In the genomic region with DNA sequence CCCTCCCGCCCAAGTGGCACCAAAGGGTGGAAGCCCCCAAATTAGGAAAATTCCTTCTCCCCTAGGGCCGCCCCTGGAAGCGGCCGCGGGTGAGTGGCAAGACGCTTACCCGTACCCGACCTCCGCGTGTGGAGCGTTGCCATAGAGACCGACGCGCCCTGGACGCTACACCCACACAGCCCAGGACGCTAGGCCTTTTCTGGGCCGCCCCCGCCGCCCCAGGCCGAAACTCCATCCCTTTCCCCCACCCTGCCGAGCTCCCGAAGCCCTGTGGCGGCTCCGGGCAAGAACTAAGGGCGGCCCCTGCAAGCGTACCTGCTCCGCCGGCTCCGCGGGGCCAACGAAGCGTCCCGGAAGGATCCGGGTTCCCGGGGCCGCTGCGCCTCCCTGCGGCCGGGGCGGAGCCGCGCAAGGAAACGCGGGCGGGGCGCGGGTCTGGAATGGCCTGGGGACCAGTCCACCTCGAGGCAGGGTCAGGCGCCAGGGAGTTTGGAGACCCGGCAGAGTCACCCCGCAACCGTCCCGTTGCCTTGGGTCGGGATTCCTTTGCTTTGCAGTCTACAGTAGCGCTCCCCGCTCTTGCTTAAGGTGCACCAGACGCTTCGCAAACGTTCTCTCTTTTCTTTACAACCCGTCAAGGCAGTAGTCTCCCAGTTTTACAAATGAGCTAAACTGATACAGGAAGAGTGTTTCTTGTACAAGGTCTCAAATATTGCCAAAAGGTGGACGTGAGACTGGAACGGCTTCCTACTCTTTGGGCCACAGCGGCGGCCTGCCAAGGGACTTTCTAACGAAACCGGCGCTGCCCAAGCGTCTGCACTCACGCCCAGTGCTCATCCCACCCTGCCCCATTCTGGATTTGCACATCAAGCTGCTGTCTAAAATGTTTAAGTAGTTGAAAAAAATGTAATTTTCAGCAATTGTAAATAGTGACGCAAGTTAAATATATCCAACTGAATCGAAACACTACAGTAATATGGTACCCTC, we compare ENCODE assay signal across 1 cellular context.
TF ChIP-seq lines count a peak whose summit lies in the region.

A gene with protein sequence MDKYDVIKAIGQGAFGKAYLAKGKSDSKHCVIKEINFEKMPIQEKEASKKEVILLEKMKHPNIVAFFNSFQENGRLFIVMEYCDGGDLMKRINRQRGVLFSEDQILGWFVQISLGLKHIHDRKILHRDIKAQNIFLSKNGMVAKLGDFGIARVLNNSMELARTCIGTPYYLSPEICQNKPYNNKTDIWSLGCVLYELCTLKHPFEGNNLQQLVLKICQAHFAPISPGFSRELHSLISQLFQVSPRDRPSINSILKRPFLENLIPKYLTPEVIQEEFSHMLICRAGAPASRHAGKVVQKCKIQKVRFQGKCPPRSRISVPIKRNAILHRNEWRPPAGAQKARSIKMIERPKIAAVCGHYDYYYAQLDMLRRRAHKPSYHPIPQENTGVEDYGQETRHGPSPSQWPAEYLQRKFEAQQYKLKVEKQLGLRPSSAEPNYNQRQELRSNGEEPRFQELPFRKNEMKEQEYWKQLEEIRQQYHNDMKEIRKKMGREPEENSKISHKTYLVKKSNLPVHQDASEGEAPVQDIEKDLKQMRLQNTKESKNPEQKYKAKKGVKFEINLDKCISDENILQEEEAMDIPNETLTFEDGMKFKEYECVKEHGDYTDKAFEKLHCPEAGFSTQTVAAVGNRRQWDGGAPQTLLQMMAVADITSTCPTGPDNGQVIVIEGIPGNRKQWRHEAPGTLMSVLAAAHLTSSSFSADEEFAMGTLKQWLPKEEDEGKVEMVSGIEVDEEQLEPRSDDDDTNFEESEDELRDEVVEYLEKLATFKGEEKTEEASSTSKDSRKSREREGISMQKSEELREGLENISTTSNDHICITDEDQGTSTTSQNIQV (minus strand): TSS at position 360 of the 987 bp plus-strand sequence. CDS start 1,591 bp downstream, outside the sequence.

TF ChIP-seq in K562, 482 proteins besides CTCF, POLR2A, EP300 and RAD21 (continued from another document and continues in another):
- TF ChIP-seq, protein P1, sequence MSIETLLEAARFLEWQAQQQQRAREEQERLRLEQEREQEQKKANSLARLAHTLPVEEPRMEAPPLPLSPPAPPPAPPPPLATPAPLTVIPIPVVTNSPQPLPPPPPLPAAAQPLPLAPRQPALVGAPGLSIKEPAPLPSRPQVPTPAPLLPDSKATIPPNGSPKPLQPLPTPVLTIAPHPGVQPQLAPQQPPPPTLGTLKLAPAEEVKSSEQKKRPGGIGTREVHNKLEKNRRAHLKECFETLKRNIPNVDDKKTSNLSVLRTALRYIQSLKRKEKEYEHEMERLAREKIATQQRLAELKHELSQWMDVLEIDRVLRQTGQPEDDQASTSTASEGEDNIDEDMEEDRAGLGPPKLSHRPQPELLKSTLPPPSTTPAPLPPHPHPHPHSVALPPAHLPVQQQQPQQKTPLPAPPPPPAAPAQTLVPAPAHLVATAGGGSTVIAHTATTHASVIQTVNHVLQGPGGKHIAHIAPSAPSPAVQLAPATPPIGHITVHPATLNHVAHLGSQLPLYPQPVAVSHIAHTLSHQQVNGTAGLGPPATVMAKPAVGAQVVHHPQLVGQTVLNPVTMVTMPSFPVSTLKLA (conservative IDR thresholded peaks at IDR 0.05): peak; percentile 69 to 83
- TF ChIP-seq ZFPM2 (CRISPR knock-in tag; IDR thresholded peaks at IDR 0.05) (no peak), NCOA6 (IDR thresholded peaks at IDR 0.05) (no peak), RCOR1 (IDR thresholded peaks at IDR 0.05; ENCODE audit: borderline replicate concordance in 1 of 2, low read depth in 2 of 2, low read length in 2 of 2) (no peak), NEUROD1 (IDR thresholded peaks at IDR 0.05; ENCODE audit: borderline replicate concordance, low read depth, low read length, partially characterized antibody) (no peak), RFX1 (IDR thresholded peaks at IDR 0.05) (peak; percentile 90), KLF1 (tag; IDR thresholded peaks at IDR 0.05) (no peak), RBFOX2 (IDR thresholded peaks at IDR 0.05; ENCODE audit: low read depth, low read length) (peak; percentile 32; the same call in 1 of the 2 replicates), SUPT5H (IDR thresholded peaks at IDR 0.05) (no peak), ZNF655 (CRISPR knock-in tag; IDR thresholded peaks at IDR 0.05) (no peak), HDAC1 (IDR thresholded peaks at IDR 0.05) (peak in 1 of 2 experiments; percentile 85; a peak in 2 of 4 replicates), ZNF589 (CRISPR knock-in tag; IDR thresholded peaks at IDR 0.05; ENCODE audit: low read depth) (no peak), HNRNPL (IDR thresholded peaks at IDR 0.05; ENCODE audit: low read depth, low read length) (no peak), MAZ (CRISPR knock-in tag; conservative IDR thresholded peaks at IDR 0.05 in 1 of 2, IDR thresholded peaks at IDR 0.05 in 1 of 2) (peak; percentile 81 to 86), IRF2 (CRISPR knock-in tag; IDR thresholded peaks at IDR 0.05) (no peak), MYC (IDR thresholded peaks at IDR 0.05; ENCODE audit: low read depth, low read length) (no peak), MYC (CRISPR knock-in tag; IDR thresholded peaks at IDR 0.05; ENCODE audit: borderline replicate concordance, low read depth) (no peak), PTTG1 (tag; IDR thresholded peaks at IDR 0.05; ENCODE audit: low read depth) (no peak), HMGN3 (IDR thresholded peaks at IDR 0.05; ENCODE audit: borderline replicate concordance, extremely low read depth, insufficient read length, low read depth, low read length) (peak; percentile 34), BRD4 (IDR thresholded peaks at IDR 0.05) (no peak), NFE2 (IDR thresholded peaks at IDR 0.05; ENCODE audit: low read depth) (no peak), NRF1 (conservative IDR thresholded peaks at IDR 0.05 in 1 of 2, IDR thresholded peaks at IDR 0.05 in 1 of 2) (0 out of 4 replicates have a peak, but pooled peaks have one; percentile 19 to 29), ZNF77 (CRISPR knock-in tag; IDR thresholded peaks at IDR 0.05) (no peak), SRSF7 (optimal IDR thresholded peaks at IDR 0.05; ENCODE audit: low read depth, low read length) (no peak), HEY1 (CRISPR knock-in tag; IDR thresholded peaks at IDR 0.05; ENCODE audit: borderline replicate concordance) (no peak), ZFX (CRISPR knock-in tag; IDR thresholded peaks at IDR 0.05) (peak; percentile 61), SNIP1 (IDR thresholded peaks at IDR 0.05; ENCODE audit: low read depth) (no peak), PRPF4 (IDR thresholded peaks at IDR 0.05; ENCODE audit: insufficient read depth, low read depth, low read length, poor library complexity, severe bottlenecking) (no peak), CGGBP1 (CRISPR knock-in tag; IDR thresholded peaks at IDR 0.05) (no peak), CBX8 (IDR thresholded peaks at IDR 0.05; ENCODE audit: borderline replicate concordance, extremely low read depth, low read depth, low read length, poor library complexity, severe bottlenecking) (no peak), ZNF778 (CRISPR knock-in tag; IDR thresholded peaks at IDR 0.05) (no peak), ZBTB17 (CRISPR knock-in tag; IDR thresholded peaks at IDR 0.05) (no peak), U2AF2 (optimal IDR thresholded peaks at IDR 0.05; ENCODE audit: low read depth, low read length) (no peak), SLC30A9 (CRISPR knock-in tag; IDR thresholded peaks at IDR 0.05) (no peak), UBTF (IDR thresholded peaks at IDR 0.05; ENCODE audit: borderline replicate concordance in 1 of 2, low read depth in 2 of 2, low read length in 2 of 2) (0 out of 4 replicates have a peak, but pooled peaks of 1 of the 2 experiments have one; percentile 45), NONO (IDR thresholded peaks at IDR 0.05; ENCODE audit: low read depth in 2 of 2, low read length in 1 of 2) (no peak), ZNF551 (CRISPR knock-in tag; IDR thresholded peaks at IDR 0.05) (no peak), RBBP5 (IDR thresholded peaks at IDR 0.05; ENCODE audit: borderline replicate concordance, insufficient read depth, low read length, poor library complexity, severe bottlenecking) (no peak)
- TF ChIP-seq, protein P2, sequence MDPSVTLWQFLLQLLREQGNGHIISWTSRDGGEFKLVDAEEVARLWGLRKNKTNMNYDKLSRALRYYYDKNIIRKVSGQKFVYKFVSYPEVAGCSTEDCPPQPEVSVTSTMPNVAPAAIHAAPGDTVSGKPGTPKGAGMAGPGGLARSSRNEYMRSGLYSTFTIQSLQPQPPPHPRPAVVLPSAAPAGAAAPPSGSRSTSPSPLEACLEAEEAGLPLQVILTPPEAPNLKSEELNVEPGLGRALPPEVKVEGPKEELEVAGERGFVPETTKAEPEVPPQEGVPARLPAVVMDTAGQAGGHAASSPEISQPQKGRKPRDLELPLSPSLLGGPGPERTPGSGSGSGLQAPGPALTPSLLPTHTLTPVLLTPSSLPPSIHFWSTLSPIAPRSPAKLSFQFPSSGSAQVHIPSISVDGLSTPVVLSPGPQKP (CRISPR knock-in tag; IDR thresholded peaks at IDR 0.05): no peak
- TF ChIP-seq, protein P3, sequence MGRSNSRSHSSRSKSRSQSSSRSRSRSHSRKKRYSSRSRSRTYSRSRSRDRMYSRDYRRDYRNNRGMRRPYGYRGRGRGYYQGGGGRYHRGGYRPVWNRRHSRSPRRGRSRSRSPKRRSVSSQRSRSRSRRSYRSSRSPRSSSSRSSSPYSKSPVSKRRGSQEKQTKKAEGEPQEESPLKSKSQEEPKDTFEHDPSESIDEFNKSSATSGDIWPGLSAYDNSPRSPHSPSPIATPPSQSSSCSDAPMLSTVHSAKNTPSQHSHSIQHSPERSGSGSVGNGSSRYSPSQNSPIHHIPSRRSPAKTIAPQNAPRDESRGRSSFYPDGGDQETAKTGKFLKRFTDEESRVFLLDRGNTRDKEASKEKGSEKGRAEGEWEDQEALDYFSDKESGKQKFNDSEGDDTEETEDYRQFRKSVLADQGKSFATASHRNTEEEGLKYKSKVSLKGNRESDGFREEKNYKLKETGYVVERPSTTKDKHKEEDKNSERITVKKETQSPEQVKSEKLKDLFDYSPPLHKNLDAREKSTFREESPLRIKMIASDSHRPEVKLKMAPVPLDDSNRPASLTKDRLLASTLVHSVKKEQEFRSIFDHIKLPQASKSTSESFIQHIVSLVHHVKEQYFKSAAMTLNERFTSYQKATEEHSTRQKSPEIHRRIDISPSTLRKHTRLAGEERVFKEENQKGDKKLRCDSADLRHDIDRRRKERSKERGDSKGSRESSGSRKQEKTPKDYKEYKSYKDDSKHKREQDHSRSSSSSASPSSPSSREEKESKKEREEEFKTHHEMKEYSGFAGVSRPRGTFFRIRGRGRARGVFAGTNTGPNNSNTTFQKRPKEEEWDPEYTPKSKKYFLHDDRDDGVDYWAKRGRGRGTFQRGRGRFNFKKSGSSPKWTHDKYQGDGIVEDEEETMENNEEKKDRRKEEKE (IDR thresholded peaks at IDR 0.05; ENCODE audit: borderline replicate concordance in 1 of 2, control insufficient read depth in 1 of 2, low read depth in 2 of 2, low read length in 1 of 2): no peak
- TF ChIP-seq, protein P4, sequence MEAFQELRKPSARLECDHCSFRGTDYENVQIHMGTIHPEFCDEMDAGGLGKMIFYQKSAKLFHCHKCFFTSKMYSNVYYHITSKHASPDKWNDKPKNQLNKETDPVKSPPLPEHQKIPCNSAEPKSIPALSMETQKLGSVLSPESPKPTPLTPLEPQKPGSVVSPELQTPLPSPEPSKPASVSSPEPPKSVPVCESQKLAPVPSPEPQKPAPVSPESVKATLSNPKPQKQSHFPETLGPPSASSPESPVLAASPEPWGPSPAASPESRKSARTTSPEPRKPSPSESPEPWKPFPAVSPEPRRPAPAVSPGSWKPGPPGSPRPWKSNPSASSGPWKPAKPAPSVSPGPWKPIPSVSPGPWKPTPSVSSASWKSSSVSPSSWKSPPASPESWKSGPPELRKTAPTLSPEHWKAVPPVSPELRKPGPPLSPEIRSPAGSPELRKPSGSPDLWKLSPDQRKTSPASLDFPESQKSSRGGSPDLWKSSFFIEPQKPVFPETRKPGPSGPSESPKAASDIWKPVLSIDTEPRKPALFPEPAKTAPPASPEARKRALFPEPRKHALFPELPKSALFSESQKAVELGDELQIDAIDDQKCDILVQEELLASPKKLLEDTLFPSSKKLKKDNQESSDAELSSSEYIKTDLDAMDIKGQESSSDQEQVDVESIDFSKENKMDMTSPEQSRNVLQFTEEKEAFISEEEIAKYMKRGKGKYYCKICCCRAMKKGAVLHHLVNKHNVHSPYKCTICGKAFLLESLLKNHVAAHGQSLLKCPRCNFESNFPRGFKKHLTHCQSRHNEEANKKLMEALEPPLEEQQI (IDR thresholded peaks at IDR 0.05): no peak
- TF ChIP-seq, protein P5, sequence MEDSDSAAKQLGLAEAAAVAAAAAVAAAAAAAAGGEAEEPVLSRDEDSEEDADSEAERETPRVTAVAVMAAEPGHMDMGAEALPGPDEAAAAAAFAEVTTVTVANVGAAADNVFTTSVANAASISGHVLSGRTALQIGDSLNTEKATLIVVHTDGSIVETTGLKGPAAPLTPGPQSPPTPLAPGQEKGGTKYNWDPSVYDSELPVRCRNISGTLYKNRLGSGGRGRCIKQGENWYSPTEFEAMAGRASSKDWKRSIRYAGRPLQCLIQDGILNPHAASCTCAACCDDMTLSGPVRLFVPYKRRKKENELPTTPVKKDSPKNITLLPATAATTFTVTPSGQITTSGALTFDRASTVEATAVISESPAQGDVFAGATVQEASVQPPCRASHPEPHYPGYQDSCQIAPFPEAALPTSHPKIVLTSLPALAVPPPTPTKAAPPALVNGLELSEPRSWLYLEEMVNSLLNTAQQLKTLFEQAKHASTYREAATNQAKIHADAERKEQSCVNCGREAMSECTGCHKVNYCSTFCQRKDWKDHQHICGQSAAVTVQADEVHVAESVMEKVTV (CRISPR knock-in tag; IDR thresholded peaks at IDR 0.05): peak; percentile 48; the same call in 1 of the 2 replicates
